In the genomic region with DNA sequence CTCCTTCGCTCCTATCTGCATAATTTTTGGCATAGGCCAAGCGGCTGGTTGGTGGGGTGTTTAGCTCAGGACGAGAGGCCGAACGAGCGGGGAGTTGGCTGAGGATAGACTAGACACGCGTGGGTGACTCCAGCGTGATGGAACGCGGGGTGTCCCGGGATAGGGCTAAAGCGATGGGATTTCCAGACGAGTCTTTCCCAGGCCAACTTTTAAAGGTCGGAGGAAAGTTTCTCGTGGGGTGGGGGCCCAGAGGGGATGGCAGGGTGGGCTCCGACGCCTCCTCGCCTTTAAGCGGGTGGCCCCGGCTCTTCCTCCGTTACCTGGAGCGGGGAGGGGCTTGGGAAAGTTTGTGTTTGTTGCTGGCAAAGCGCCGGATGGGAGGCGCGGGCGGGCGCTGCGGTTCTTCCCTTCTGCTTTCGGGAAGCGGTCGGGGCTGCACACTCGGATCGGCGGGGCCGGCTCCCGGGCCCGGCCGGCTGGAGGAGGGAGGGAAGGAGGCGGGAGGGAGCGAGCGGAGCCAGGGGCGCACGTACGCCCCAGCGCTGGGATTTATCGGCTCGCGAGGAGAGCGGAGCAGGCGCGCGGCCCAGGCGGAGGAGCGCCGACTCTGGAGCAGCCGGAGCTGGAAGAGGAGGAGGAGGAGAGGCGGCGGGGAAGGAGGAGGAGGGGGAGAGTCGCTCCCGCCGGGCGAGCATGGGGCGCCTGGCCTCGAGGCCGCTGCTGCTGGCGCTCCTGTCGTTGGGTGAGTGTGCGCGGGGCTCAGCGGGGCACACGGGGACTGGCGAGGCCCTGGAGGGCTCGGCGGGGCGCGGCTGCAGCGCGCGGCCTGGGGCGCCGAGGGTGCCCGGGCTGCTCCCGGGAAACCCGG, we compare ENCODE assay signal across 1 cellular context.
TF ChIP-seq lines count a peak whose summit lies in the region.

A gene (plus strand): TSS at position 406 of the 868 bp plus-strand sequence. CDS start 288 bp downstream, at position 694.

TF ChIP-seq in HepG2, 621 proteins besides CTCF, POLR2A, EP300 and RAD21 (continues in another document):
- TF ChIP-seq, protein P1, sequence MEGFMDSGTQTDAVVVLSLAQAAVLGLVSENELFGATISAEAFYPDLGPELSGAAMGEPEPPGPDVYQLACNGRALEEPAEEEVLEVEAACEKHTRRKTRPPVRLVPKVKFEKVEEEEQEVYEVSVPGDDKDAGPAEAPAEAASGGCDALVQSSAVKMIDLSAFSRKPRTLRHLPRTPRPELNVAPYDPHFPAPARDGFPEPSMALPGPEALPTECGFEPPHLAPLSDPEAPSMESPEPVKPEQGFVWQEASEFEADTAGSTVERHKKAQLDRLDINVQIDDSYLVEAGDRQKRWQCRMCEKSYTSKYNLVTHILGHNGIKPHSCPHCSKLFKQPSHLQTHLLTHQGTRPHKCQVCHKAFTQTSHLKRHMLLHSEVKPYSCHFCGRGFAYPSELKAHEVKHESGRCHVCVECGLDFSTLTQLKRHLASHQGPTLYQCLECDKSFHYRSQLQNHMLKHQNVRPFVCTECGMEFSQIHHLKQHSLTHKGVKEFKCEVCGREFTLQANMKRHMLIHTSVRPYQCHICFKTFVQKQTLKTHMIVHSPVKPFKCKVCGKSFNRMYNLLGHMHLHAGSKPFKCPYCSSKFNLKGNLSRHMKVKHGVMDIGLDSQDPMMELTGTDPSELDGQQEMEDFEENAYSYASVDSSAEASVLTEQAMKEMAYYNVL (CRISPR knock-in tag; IDR thresholded peaks at IDR 0.05; ENCODE audit: borderline replicate concordance): 0 out of 2 replicates have a peak, but pooled peaks have one; percentile 30
- TF ChIP-seq ZFY (CRISPR knock-in tag; IDR thresholded peaks at IDR 0.05): peak; percentile 46
- TF ChIP-seq, protein P2, sequence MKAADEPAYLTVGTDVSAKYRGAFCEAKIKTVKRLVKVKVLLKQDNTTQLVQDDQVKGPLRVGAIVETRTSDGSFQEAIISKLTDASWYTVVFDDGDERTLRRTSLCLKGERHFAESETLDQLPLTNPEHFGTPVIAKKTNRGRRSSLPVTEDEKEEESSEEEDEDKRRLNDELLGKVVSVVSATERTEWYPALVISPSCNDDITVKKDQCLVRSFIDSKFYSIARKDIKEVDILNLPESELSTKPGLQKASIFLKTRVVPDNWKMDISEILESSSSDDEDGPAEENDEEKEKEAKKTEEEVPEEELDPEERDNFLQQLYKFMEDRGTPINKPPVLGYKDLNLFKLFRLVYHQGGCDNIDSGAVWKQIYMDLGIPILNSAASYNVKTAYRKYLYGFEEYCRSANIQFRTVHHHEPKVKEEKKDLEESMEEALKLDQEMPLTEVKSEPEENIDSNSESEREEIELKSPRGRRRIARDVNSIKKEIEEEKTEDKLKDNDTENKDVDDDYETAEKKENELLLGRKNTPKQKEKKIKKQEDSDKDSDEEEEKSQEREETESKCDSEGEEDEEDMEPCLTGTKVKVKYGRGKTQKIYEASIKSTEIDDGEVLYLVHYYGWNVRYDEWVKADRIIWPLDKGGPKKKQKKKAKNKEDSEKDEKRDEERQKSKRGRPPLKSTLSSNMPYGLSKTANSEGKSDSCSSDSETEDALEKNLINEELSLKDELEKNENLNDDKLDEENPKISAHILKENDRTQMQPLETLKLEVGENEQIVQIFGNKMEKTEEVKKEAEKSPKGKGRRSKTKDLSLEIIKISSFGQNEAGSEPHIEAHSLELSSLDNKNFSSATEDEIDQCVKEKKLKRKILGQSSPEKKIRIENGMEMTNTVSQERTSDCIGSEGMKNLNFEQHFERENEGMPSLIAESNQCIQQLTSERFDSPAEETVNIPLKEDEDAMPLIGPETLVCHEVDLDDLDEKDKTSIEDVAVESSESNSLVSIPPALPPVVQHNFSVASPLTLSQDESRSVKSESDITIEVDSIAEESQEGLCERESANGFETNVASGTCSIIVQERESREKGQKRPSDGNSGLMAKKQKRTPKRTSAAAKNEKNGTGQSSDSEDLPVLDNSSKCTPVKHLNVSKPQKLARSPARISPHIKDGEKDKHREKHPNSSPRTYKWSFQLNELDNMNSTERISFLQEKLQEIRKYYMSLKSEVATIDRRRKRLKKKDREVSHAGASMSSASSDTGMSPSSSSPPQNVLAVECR (CRISPR knock-in tag; IDR thresholded peaks at IDR 0.05; ENCODE audit: borderline replicate concordance): 0 out of 2 replicates have a peak, but pooled peaks have one; percentile 18
- peak; percentile 73 for TF ChIP-seq HNRNPK (IDR thresholded peaks at IDR 0.05; ENCODE audit: low read depth, low read length, poor library complexity, severe bottlenecking)
- TF ChIP-seq, protein P3, sequence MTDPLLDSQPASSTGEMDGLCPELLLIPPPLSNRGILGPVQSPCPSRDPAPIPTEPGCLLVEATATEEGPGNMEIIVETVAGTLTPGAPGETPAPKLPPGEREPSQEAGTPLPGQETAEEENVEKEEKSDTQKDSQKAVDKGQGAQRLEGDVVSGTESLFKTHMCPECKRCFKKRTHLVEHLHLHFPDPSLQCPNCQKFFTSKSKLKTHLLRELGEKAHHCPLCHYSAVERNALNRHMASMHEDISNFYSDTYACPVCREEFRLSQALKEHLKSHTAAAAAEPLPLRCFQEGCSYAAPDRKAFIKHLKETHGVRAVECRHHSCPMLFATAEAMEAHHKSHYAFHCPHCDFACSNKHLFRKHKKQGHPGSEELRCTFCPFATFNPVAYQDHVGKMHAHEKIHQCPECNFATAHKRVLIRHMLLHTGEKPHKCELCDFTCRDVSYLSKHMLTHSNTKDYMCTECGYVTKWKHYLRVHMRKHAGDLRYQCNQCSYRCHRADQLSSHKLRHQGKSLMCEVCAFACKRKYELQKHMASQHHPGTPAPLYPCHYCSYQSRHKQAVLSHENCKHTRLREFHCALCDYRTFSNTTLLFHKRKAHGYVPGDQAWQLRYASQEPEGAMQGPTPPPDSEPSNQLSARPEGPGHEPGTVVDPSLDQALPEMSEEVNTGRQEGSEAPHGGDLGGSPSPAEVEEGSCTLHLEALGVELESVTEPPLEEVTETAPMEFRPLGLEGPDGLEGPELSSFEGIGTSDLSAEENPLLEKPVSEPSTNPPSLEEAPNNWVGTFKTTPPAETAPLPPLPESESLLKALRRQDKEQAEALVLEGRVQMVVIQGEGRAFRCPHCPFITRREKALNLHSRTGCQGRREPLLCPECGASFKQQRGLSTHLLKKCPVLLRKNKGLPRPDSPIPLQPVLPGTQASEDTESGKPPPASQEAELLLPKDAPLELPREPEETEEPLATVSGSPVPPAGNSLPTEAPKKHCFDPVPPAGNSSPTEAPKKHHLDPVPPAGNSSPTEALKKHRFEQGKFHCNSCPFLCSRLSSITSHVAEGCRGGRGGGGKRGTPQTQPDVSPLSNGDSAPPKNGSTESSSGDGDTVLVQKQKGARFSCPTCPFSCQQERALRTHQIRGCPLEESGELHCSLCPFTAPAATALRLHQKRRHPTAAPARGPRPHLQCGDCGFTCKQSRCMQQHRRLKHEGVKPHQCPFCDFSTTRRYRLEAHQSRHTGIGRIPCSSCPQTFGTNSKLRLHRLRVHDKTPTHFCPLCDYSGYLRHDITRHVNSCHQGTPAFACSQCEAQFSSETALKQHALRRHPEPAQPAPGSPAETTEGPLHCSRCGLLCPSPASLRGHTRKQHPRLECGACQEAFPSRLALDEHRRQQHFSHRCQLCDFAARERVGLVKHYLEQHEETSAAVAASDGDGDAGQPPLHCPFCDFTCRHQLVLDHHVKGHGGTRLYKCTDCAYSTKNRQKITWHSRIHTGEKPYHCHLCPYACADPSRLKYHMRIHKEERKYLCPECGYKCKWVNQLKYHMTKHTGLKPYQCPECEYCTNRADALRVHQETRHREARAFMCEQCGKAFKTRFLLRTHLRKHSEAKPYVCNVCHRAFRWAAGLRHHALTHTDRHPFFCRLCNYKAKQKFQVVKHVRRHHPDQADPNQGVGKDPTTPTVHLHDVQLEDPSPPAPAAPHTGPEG (CRISPR knock-in tag; IDR thresholded peaks at IDR 0.05): peak; percentile 100
- TF ChIP-seq ETV5 (CRISPR knock-in tag; IDR thresholded peaks at IDR 0.05; ENCODE audit: borderline replicate concordance): no peak
- TF ChIP-seq GABPB1 (CRISPR knock-in tag; IDR thresholded peaks at IDR 0.05): peak; percentile 36; the same call in 1 of the 2 replicates
- no peak for TF ChIP-seq ZNF570 (CRISPR knock-in tag; IDR thresholded peaks at IDR 0.05; ENCODE audit: borderline replicate concordance)
- no peak for TF ChIP-seq JARID2 (CRISPR knock-in tag; IDR thresholded peaks at IDR 0.05; ENCODE audit: insufficient replicate concordance)
- TF ChIP-seq, protein P4, sequence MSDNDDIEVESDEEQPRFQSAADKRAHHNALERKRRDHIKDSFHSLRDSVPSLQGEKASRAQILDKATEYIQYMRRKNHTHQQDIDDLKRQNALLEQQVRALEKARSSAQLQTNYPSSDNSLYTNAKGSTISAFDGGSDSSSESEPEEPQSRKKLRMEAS (IDR thresholded peaks at IDR 0.05): peak; percentile 40
- TF ChIP-seq NCOR1 (IDR thresholded peaks at IDR 0.05; ENCODE audit: borderline replicate concordance, low read length): no peak
- no peak for TF ChIP-seq ATM (IDR thresholded peaks at IDR 0.05; ENCODE audit: borderline replicate concordance)
- TF ChIP-seq ZNF558 (CRISPR knock-in tag; IDR thresholded peaks at IDR 0.05; ENCODE audit: borderline replicate concordance): 0 out of 2 replicates have a peak, but pooled peaks have one; percentile 38
- peak; percentile 85 for TF ChIP-seq ZNF263 (CRISPR knock-in tag; IDR thresholded peaks at IDR 0.05)
- TF ChIP-seq, protein P5, sequence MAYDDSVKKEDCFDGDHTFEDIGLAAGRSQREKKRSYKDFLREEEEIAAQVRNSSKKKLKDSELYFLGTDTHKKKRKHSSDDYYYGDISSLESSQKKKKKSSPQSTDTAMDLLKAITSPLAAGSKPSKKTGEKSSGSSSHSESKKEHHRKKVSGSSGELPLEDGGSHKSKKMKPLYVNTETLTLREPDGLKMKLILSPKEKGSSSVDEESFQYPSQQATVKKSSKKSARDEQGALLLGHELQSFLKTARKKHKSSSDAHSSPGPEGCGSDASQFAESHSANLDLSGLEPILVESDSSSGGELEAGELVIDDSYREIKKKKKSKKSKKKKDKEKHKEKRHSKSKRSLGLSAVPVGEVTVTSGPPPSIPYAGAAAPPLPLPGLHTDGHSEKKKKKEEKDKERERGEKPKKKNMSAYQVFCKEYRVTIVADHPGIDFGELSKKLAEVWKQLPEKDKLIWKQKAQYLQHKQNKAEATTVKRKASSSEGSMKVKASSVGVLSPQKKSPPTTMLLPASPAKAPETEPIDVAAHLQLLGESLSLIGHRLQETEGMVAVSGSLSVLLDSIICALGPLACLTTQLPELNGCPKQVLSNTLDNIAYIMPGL (CRISPR knock-in tag; IDR thresholded peaks at IDR 0.05; ENCODE audit: borderline replicate concordance in 1 of 2, low read depth in 1 of 2): 0 out of 4 replicates have a peak, but pooled peaks of 1 of the 2 experiments have one; percentile 42
- no peak for TF ChIP-seq PPARG (CRISPR knock-in tag; conservative IDR thresholded peaks at IDR 0.05)
- TF ChIP-seq ZNF256 (CRISPR knock-in tag; conservative IDR thresholded peaks at IDR 0.05): no peak
- no peak for TF ChIP-seq KLF11 (CRISPR knock-in tag; IDR thresholded peaks at IDR 0.05)
- TF ChIP-seq MTF2 (CRISPR knock-in tag; IDR thresholded peaks at IDR 0.05; ENCODE audit: borderline replicate concordance): peak; percentile 84
- TF ChIP-seq TBX2 (CRISPR knock-in tag; IDR thresholded peaks at IDR 0.05; ENCODE audit: borderline replicate concordance): 0 out of 2 replicates have a peak, but pooled peaks have one; percentile 10
- no peak for TF ChIP-seq ZNF616 (CRISPR knock-in tag; IDR thresholded peaks at IDR 0.05; ENCODE audit: low read depth)
- TF ChIP-seq, protein P6, sequence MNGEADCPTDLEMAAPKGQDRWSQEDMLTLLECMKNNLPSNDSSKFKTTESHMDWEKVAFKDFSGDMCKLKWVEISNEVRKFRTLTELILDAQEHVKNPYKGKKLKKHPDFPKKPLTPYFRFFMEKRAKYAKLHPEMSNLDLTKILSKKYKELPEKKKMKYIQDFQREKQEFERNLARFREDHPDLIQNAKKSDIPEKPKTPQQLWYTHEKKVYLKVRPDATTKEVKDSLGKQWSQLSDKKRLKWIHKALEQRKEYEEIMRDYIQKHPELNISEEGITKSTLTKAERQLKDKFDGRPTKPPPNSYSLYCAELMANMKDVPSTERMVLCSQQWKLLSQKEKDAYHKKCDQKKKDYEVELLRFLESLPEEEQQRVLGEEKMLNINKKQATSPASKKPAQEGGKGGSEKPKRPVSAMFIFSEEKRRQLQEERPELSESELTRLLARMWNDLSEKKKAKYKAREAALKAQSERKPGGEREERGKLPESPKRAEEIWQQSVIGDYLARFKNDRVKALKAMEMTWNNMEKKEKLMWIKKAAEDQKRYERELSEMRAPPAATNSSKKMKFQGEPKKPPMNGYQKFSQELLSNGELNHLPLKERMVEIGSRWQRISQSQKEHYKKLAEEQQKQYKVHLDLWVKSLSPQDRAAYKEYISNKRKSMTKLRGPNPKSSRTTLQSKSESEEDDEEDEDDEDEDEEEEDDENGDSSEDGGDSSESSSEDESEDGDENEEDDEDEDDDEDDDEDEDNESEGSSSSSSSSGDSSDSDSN (CRISPR knock-in tag; IDR thresholded peaks at IDR 0.05): peak; percentile 53; the same call in 1 of the 2 replicates
- peak; percentile 60; the same call in 1 of the 2 replicates for TF ChIP-seq PHF8 (CRISPR knock-in tag; IDR thresholded peaks at IDR 0.05)
- TF ChIP-seq HOXA3 (CRISPR knock-in tag; IDR thresholded peaks at IDR 0.05): 0 out of 2 replicates have a peak, but pooled peaks have one; percentile 10
- no peak for TF ChIP-seq ZNF607 (CRISPR knock-in tag; IDR thresholded peaks at IDR 0.05; ENCODE audit: borderline replicate concordance)
- peak; percentile 63; the same call in 1 of the 2 replicates for TF ChIP-seq EZH2 (conservative IDR thresholded peaks at IDR 0.05; ENCODE audit: low read depth, low read length)
- TF ChIP-seq, protein P7, sequence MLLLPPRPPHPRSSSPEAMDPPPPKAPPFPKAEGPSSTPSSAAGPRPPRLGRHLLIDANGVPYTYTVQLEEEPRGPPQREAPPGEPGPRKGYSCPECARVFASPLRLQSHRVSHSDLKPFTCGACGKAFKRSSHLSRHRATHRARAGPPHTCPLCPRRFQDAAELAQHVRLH (CRISPR knock-in tag; IDR thresholded peaks at IDR 0.05; ENCODE audit: borderline replicate concordance, low read depth): no peak
- TF ChIP-seq HNRNPLL (IDR thresholded peaks at IDR 0.05; ENCODE audit: low read depth, low read length, poor library complexity, severe bottlenecking): peak; percentile 64
- TF ChIP-seq ZNF329 (CRISPR knock-in tag; IDR thresholded peaks at IDR 0.05; ENCODE audit: low read depth): 0 out of 2 replicates have a peak, but pooled peaks have one; percentile 32
- TF ChIP-seq LCORL (IDR thresholded peaks at IDR 0.05): no peak
- TF ChIP-seq LCORL (CRISPR knock-in tag; IDR thresholded peaks at IDR 0.05): 0 out of 2 replicates have a peak, but pooled peaks have one; percentile 11
- TF ChIP-seq PHF21A (CRISPR knock-in tag; IDR thresholded peaks at IDR 0.05): peak; percentile 27; the same call in 1 of the 2 replicates
- peak; percentile 20; the same call in 1 of the 2 replicates for TF ChIP-seq MYC (CRISPR knock-in tag; IDR thresholded peaks at IDR 0.05; ENCODE audit: borderline replicate concordance)
- TF ChIP-seq PRPF4 (IDR thresholded peaks at IDR 0.05; ENCODE audit: low read depth, low read length, poor library complexity, severe bottlenecking): no peak
- 0 out of 2 replicates have a peak, but pooled peaks have one; percentile 23 for TF ChIP-seq ZNF468 (CRISPR knock-in tag; IDR thresholded peaks at IDR 0.05)
- TF ChIP-seq NONO (IDR thresholded peaks at IDR 0.05): no peak
- TF ChIP-seq NONO (CRISPR knock-in tag; conservative IDR thresholded peaks at IDR 0.05): no peak
- no peak for TF ChIP-seq TBL1XR1 (IDR thresholded peaks at IDR 0.05; ENCODE audit: borderline replicate concordance, low read length, partially characterized antibody)
- TF ChIP-seq ISX (CRISPR knock-in tag; conservative IDR thresholded peaks at IDR 0.05): no peak
